In genomic region chr12:122187466-122187865, GRCh38 we compare ENCODE assay signal across 36 cellular contexts. TPM values are rescaled to one million over a fixed set of nuclear protein-coding genes. Genes with fewer than 3 reads are reported as not detected.
"Had no signal": no experiment of that assay in that cellular context is flagged by ENCODE, and none has a peak within 500 bp of the region (broad histone marks: within the 10 kb centered on the region; RNA-seq: fewer than 3 reads in every experiment).

No MANE protein-coding gene starts in this region.

- H3K9me3 ChIP-seq: left lung, neutrophil, ovary, right atrium auricular region, right lobe of liver, tibial nerve, uterus had no signal

- H3K4me1 ChIP-seq: neural progenitor cell, uterus had no signal

- H3K27me3 ChIP-seq: ovary, right atrium auricular region, right lobe of liver, uterus had no signal

- H3K36me3 ChIP-seq: left lung, neural progenitor cell, neutrophil, ovary, right atrium auricular region, right lobe of liver, tibial nerve, uterus had no signal

- ATAC-seq: left cardiac atrium; left lung; natural killer cell; right lobe of liver; stimulated activated memory B cell treated with anti-CD40 and anti-IgM and Interleukin-4, amounts not matched to agents 10 μg/mL and 1 μg/mL and 100 μg/mL, for 72 hours; stimulated activated naive CD8-positive, alpha-beta T cell treated with anti-CD3 and anti-CD28 coated beads, Interleukin-15, amount 100 ng/mL, for 72 hours had no signal

- H3K27ac ChIP-seq: left lung, neural progenitor cell, neutrophil, ovary, right atrium auricular region, right lobe of liver, tibial nerve, uterus had no signal

- H3K9ac ChIP-seq: neural progenitor cell had no signal

- H3K4me3 ChIP-seq: left lung, lung, neural progenitor cell, ovary, right atrium auricular region, right lobe of liver, smooth muscle cell, tibial nerve, uterus had no signal

- H3K27ac Mint-ChIP-seq: mesothelial cell of epicardium; natural killer cell; nephron progenitor cell; neural progenitor cell; progenitor cell of endocrine pancreas; stimulated activated memory B cell treated with anti-CD40 and anti-IgM and Interleukin-4, amounts not matched to agents 10 μg/mL and 1 μg/mL and 100 μg/mL, for 72 hours; stimulated activated naive CD8-positive, alpha-beta T cell treated with anti-CD3 and anti-CD28 coated beads, Interleukin-15, amount 100 ng/mL, for 72 hours; type B pancreatic cell had no signal

- H2AFZ ChIP-seq: neural progenitor cell had no signal

- H3K4me3 Mint-ChIP-seq: mesothelial cell of epicardium; naive B cell; natural killer cell; nephron progenitor cell; neural progenitor cell; stimulated activated memory B cell treated with anti-CD40 and anti-IgM and Interleukin-4, amounts not matched to agents 10 μg/mL and 1 μg/mL and 100 μg/mL, for 72 hours; stimulated activated naive CD8-positive, alpha-beta T cell treated with anti-CD3 and anti-CD28 coated beads, Interleukin-15, amount 100 ng/mL, for 72 hours; type B pancreatic cell had no signal

- H3K36me3 Mint-ChIP-seq: mesothelial cell of epicardium; naive B cell; natural killer cell; neural progenitor cell; stimulated activated memory B cell treated with anti-CD40 and anti-IgM and Interleukin-4, amounts not matched to agents 10 μg/mL and 1 μg/mL and 100 μg/mL, for 72 hours; type B pancreatic cell had no signal

- DNase-seq: islet precursor cell; kidney glomerular epithelial cell; left cardiac atrium; left lung; mesendoderm; naive B cell; natural killer cell; nephron progenitor cell; occipital lobe; ovary; right lobe of liver; stimulated activated CD4-positive, alpha-beta T cell treated with anti-CD3 and anti-CD28 coated beads, Interleukin-1b, Interleukin-23, amount 100 ng/mL, for 48 hours; stimulated activated CD4-positive, alpha-beta T cell treated with anti-CD3 and anti-CD28 coated beads, Interleukin-2, amount 100 ng/mL, for 48 hours; stimulated activated CD4-positive, alpha-beta T cell treated with anti-CD3 and anti-CD28 coated beads, Interleukin-4, amount 100 ng/mL, for 4 hours; stimulated activated CD8-positive, alpha-beta memory T cell treated with anti-CD3 and anti-CD28 coated beads, Interleukin-4, amount 100 ng/mL, for 48 hours; stimulated activated naive CD4-positive, alpha-beta T cell treated with Interleukin-2 at 50 U/mL for 16 hours; stimulated activated naive CD8-positive, alpha-beta T cell treated with anti-CD3 and anti-CD28 coated beads, Interleukin-15, amount 100 ng/mL, for 72 hours; substantia nigra; uterus had no signal

- H3K4me2 ChIP-seq: neural progenitor cell, smooth muscle cell had no signal

- H3K9me3 Mint-ChIP-seq: mesothelial cell of epicardium; natural killer cell; neural progenitor cell; stimulated activated memory B cell treated with anti-CD40 and anti-IgM and Interleukin-4, amounts not matched to agents 10 μg/mL and 1 μg/mL and 100 μg/mL, for 72 hours; stimulated activated naive CD8-positive, alpha-beta T cell treated with anti-CD3 and anti-CD28 coated beads, Interleukin-15, amount 100 ng/mL, for 72 hours; type B pancreatic cell had no signal

RNA-seq across cellular contexts. Expression of gene LRRC43, which starts 4.5 kb away (rescaled TPM):
- total RNA-seq: skeletal muscle tissue, smooth muscle cell had no signal

RNA-seq across cellular contexts. Expression of gene IL31, which starts 13.4 kb away (rescaled TPM):
- total RNA-seq: left cardiac atrium, left lung, lower leg skin, lung, mesothelial cell of epicardium, mononuclear cell, natural killer cell, occipital lobe, ovary, progenitor cell of endocrine pancreas, pulmonary artery endothelial cell, renal cortical epithelial cell, right atrium auricular region, right lobe of liver, skeletal muscle tissue, smooth muscle cell, temporal lobe, tibial nerve, ureter, uterus had no signal
- polyA plus RNA-seq: lung, ovary, smooth muscle cell had no signal

RNA-seq across cellular contexts. Expression of gene B3GNT4, which starts 16.0 kb away (rescaled TPM):
- total RNA-seq: left cardiac atrium, right atrium auricular region, skeletal muscle tissue, smooth muscle cell, ureter had no signal
